In the genomic region with DNA sequence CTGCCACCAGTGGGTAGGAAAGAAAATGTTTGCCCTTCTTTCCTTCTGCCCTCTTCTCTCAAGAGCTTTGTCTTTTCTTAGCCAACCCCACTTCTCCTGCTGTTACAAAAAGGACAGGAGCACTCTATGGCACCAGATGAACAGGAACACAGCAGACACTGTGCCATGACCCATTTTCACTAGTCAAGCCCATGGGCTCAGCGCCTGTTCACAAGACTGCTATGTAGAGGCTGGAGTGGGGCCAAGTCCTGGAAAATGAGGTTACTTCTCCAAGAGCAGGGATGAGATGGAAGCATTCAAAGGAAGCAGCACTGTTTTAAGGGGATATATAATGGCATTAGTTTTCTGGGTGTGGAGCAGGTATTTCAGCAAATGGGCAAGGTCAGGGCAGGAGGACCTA, we compare ENCODE assay signal across 19 cellular contexts. TPM values are rescaled to one million over a fixed set of nuclear protein-coding genes. Genes with fewer than 3 reads are reported as not detected.
DNase-seq lines count a peak whose midpoint lies in the region; ATAC-seq and TF ChIP-seq lines count a peak whose summit lies in the region.
"Had no signal": no experiment of that assay in that cellular context is flagged by ENCODE, and none has a peak within 500 bp of the region (broad histone marks: within the 10 kb centered on the region; RNA-seq: fewer than 3 reads in every experiment).

No MANE protein-coding gene starts in this region.

- no peaks in the 10 kb centered on the region for H3K4me1 Mint-ChIP-seq in stimulated activated memory B cell treated with anti-CD40 and anti-IgM and Interleukin-4, amounts not matched to agents 10 μg/mL and 1 μg/mL and 100 μg/mL, for 72 hours

- no peaks in the 10 kb centered on the region for H3K36me3 ChIP-seq in IMR-90 (ENCODE audit: control insufficient read depth, insufficient read depth, low read length)
- no peaks in the 10 kb centered on the region for H3K36me3 ChIP-seq in spleen
- H3K36me3 ChIP-seq: breast epithelium, SJSA1 had no signal

- H2BK15ac ChIP-seq in IMR-90 (ENCODE audit: low read depth, low read length) = peak overlapping the region; percentile 61; the same call in 1 of the 3 replicates

- no peak overlapping the region for H3K4me3 Mint-ChIP-seq in stimulated activated memory B cell treated with anti-CD40 and anti-IgM and Interleukin-4, amounts not matched to agents 10 μg/mL and 1 μg/mL and 100 μg/mL, for 72 hours
- H3K4me3 Mint-ChIP-seq: activated CD4-positive, alpha-beta T cell treated with anti-CD3 and anti-CD28 coated beads, Interleukin-2, amount 10 ng/mL, durations not matched to agents 7 days and 5 days; activated naive CD8-positive, alpha-beta T cell treated with anti-CD3 and anti-CD28 coated beads, Interleukin-2, amount 50 U/mL, for 24 hours; CD8-positive, alpha-beta T cell; H9; stimulated activated naive B cell treated with anti-CD40 and anti-IgM and Interleukin-4, amounts not matched to agents 10 μg/mL and 1 μg/mL and 100 μg/mL, for 72 hours had no signal

- intact Hi-C loops in IMR-90 (cut with micrococcal nuclease) = no loop called here
- intact Hi-C loops in spleen (cut with DNase I; ENCODE audit: low total_unique reads) = no loop called here

- H3K27ac Mint-ChIP-seq in stimulated activated memory B cell treated with anti-CD40 and anti-IgM and Interleukin-4, amounts not matched to agents 10 μg/mL and 1 μg/mL and 100 μg/mL, for 72 hours = no peak overlapping the region
- H3K27ac Mint-ChIP-seq: activated CD4-positive, alpha-beta T cell treated with anti-CD3 and anti-CD28 coated beads, Interleukin-2, amount 10 ng/mL, durations not matched to agents 7 days and 5 days; activated naive CD8-positive, alpha-beta T cell treated with anti-CD3 and anti-CD28 coated beads, Interleukin-2, amount 50 U/mL, for 24 hours; CD8-positive, alpha-beta T cell; H9; stimulated activated naive B cell treated with anti-CD40 and anti-IgM and Interleukin-4, amounts not matched to agents 10 μg/mL and 1 μg/mL and 100 μg/mL, for 72 hours had no signal

- no TSS peak for BruUV-seq in IMR-90 (replicated peaks; lab: Mats Ljungman, UMichigan)

- no peak overlapping the region for H4K91ac ChIP-seq in IMR-90 (ENCODE audit: insufficient read depth, low read depth, low read length)

- H2BK120ac ChIP-seq in IMR-90 (ENCODE audit: low read depth, low read length) = peak overlapping the region; percentile 40

- H3K23ac ChIP-seq in IMR-90 (ENCODE audit: low read depth, low read length) = peak overlapping the region; percentile 49; the same call in 1 of the 2 replicates

- no peaks in the 10 kb centered on the region for H3K79me1 ChIP-seq in IMR-90 (ENCODE audit: low read depth in 1 of 2, low read length in 2 of 2)

- H3K9ac ChIP-seq in IMR-90 (ENCODE audit: low read depth, low read length) = no peak overlapping the region

- peak overlapping the region; percentile 46 for H2BK20ac ChIP-seq in IMR-90 (ENCODE audit: low read depth, low read length)

- H3K4me2 ChIP-seq in IMR-90 (ENCODE audit: low read depth, low read length) = no peak overlapping the region

- no peak overlapping the region for H3K56ac ChIP-seq in IMR-90 (ENCODE audit: extremely low read depth, insufficient read depth, low read length)

- 100% methylated on average over 1 of the region's 1 CpG; no CpG with 5 or more reads in 1 of the 2 experiments for WGBS in IMR-90 (ENCODE audit: extremely low coverage in 2 of 2, insufficient read length in 1 of 2), 2 experiments
- WGBS in spleen, 5 donors = 81 to 94% (median 89%) methylated on average over 1 of the region's 1 CpG

- no peak for TF ChIP-seq RAD21 in IMR-90 (IDR thresholded peaks at IDR 0.05; ENCODE audit: low read length)

- dilution Hi-C loops in IMR-90 (cut with HindIII; ENCODE audit: low sequenced_read_pairs, unreplicated experiment) = no loop called here

- peak overlapping the region; percentile 33; the same call in 1 of the 2 replicates for H2AK5ac ChIP-seq in IMR-90 (ENCODE audit: low read depth, low read length)

- ATAC-seq in IMR-90 (ENCODE audit: low read depth) = no peak; the same call in 1 of the 2 replicates
- ATAC-seq in stimulated activated memory B cell treated with anti-CD40 and anti-IgM and Interleukin-4, amounts not matched to agents 10 μg/mL and 1 μg/mL and 100 μg/mL, for 72 hours = peak; percentile 16
- ATAC-seq: activated naive CD8-positive, alpha-beta T cell treated with anti-CD3 and anti-CD28 coated beads, Interleukin-2, amount 50 U/mL, for 24 hours; CD8-positive, alpha-beta T cell; stimulated activated naive B cell treated with anti-CD40 and anti-IgM and Interleukin-4, amounts not matched to agents 10 μg/mL and 1 μg/mL and 100 μg/mL, for 72 hours had no signal

- DNase-seq in IMR-90 = no peak
- peak; percentile 71 for DNase-seq in cerebellum (ENCODE audit: low spot score)
- peak; percentile 52 for DNase-seq in medulla oblongata (ENCODE audit: extremely low spot score)
- DNase-seq in stimulated activated CD4-positive, alpha-beta T cell treated with anti-CD3 and anti-CD28 coated beads, Interleukin-4, amount 100 ng/mL, for 1 hour = no peak
- no peak for DNase-seq in COR-L47 (lab: John Stamatoyannopoulos, UW)
- no peak for DNase-seq in spleen
- DNase-seq: activated CD4-positive, alpha-beta T cell treated with anti-CD3 and anti-CD28 coated beads, Interleukin-2, amount 10 ng/mL, durations not matched to agents 7 days and 5 days; activated naive CD8-positive, alpha-beta T cell treated with anti-CD3 and anti-CD28 coated beads, Interleukin-2, amount 50 U/mL, for 24 hours; CD8-positive, alpha-beta T cell; H9; NCI-H1048; NCI-H1930; NCI-H2227 treated with DMSO at 0.1 percent for 48 hours; NCI-H82; stimulated activated naive B cell treated with anti-CD40 and anti-IgM and Interleukin-4, amounts not matched to agents 10 μg/mL and 1 μg/mL and 100 μg/mL, for 72 hours had no signal

- H3K9me3 ChIP-seq in IMR-90 (ENCODE audit: control insufficient read depth, insufficient read depth, low read length) (no peaks in the 10 kb centered on the region), spleen (peaks cover 0 to 2% (median 1%) of the 10 kb centered on the region in 8 donors)
- H3K9me3 ChIP-seq: breast epithelium, SJSA1 had no signal

- peak overlapping the region; percentile 40 for H2AFZ ChIP-seq in IMR-90 (replicated peaks; ENCODE audit: low read length, poor library complexity)

- peaks cover 4% of the 10 kb centered on the region; the same call in 1 of the 2 replicates for H3K9me1 ChIP-seq in IMR-90 (ENCODE audit: insufficient read depth, low read length)

- H3K27ac ChIP-seq in IMR-90 (ENCODE audit: insufficient read depth, low read length) (no peak overlapping the region), spleen (no peak overlapping the region)
- H3K27ac ChIP-seq: SJSA1, VCaP had no signal

- no peak overlapping the region for H2BK5ac ChIP-seq in IMR-90 (ENCODE audit: low read depth, low read length, poor library complexity, severe bottlenecking)

- H3K36me3 Mint-ChIP-seq in stimulated activated memory B cell treated with anti-CD40 and anti-IgM and Interleukin-4, amounts not matched to agents 10 μg/mL and 1 μg/mL and 100 μg/mL, for 72 hours = no peaks in the 10 kb centered on the region
- H3K36me3 Mint-ChIP-seq: CD8-positive, alpha-beta T cell; stimulated activated naive B cell treated with anti-CD40 and anti-IgM and Interleukin-4, amounts not matched to agents 10 μg/mL and 1 μg/mL and 100 μg/mL, for 72 hours had no signal

- H3K27me3 ChIP-seq in IMR-90 (ENCODE audit: control insufficient read depth, insufficient read depth, low read length) (no peaks in the 10 kb centered on the region), spleen (replicated peaks in 1 of 7) (no peaks in the 10 kb centered on the region)
- H3K27me3 ChIP-seq: breast epithelium, SJSA1 had no signal

- peaks cover 15% of the 10 kb centered on the region for H3K27me3 Mint-ChIP-seq in stimulated activated memory B cell treated with anti-CD40 and anti-IgM and Interleukin-4, amounts not matched to agents 10 μg/mL and 1 μg/mL and 100 μg/mL, for 72 hours
- H3K27me3 Mint-ChIP-seq: activated CD4-positive, alpha-beta T cell treated with anti-CD3 and anti-CD28 coated beads, Interleukin-2, amount 10 ng/mL, durations not matched to agents 7 days and 5 days; activated naive CD8-positive, alpha-beta T cell treated with anti-CD3 and anti-CD28 coated beads, Interleukin-2, amount 50 U/mL, for 24 hours had no signal

- peak overlapping the region; percentile 50 for H3K14ac ChIP-seq in IMR-90 (replicated peaks; ENCODE audit: low read depth, low read length)

- peaks cover 3% of the 10 kb centered on the region for H3K9me3 Mint-ChIP-seq in stimulated activated memory B cell treated with anti-CD40 and anti-IgM and Interleukin-4, amounts not matched to agents 10 μg/mL and 1 μg/mL and 100 μg/mL, for 72 hours
- H3K9me3 Mint-ChIP-seq: CD8-positive, alpha-beta T cell had no signal

- peak overlapping the region; percentile 26 for H2AK9ac ChIP-seq in IMR-90 (replicated peaks; ENCODE audit: low read depth, low read length, poor library complexity)

- H3K4me3 ChIP-seq in IMR-90 (ENCODE audit: insufficient read depth, low read depth, low read length) (no peak overlapping the region), spleen (no peak overlapping the region)
- H3K4me3 ChIP-seq: breast epithelium, SJSA1 had no signal

- TF ChIP-seq CTCF in IMR-90 (conservative IDR thresholded peaks at IDR 0.05; ENCODE audit: low read depth, low read length) (no peak), spleen (IDR thresholded peaks at IDR 0.05 in 8 of 11, conservative IDR thresholded peaks at IDR 0.05 in 3 of 11) (no peak)

- H3K4me1 ChIP-seq in IMR-90 (ENCODE audit: control insufficient read depth, insufficient read depth, low read length) (peaks cover 14% of the 10 kb centered on the region), spleen (peaks cover 0 to 4% (median 0%) of the 10 kb centered on the region in 6 donors)
- H3K4me1 ChIP-seq: breast epithelium had no signal

- CTCF ChIA-PET in IMR-90 (lab: Yijun Ruan, JAX) = no interaction called here

- H4K5ac ChIP-seq in IMR-90 (ENCODE audit: low read depth, low read length) = no peak overlapping the region

- POLR2A ChIA-PET in IMR-90 (lab: Charles Lee; ENCODE audit: unreplicated experiment) = no interaction called here

- H4K20me1 ChIP-seq in IMR-90 (ENCODE audit: insufficient read depth, low read length) = no peaks in the 10 kb centered on the region

- no peak for TF ChIP-seq POLR2A in IMR-90 (IDR thresholded peaks at IDR 0.05; ENCODE audit: low read depth, low read length)
- no peak for TF ChIP-seq POLR2A in spleen (IDR thresholded peaks at IDR 0.05)

- in situ Hi-C loops in IMR-90 (cut with MboI; ENCODE audit: low sequenced_read_pairs) = no loop called here

- peak overlapping the region; percentile 50; the same call in 1 of the 2 replicates for H3K18ac ChIP-seq in IMR-90 (ENCODE audit: low read depth, low read length)

- H4K8ac ChIP-seq in IMR-90 (ENCODE audit: low read depth in 2 of 2, low read length in 2 of 2) = peak overlapping the region in 1 of 2 experiments; percentile 46; a peak in 1 of 4 replicates

- peak overlapping the region; percentile 50 for H3K4ac ChIP-seq in IMR-90 (ENCODE audit: low read depth, low read length)

RNA-seq across cellular contexts. Expression of a gene that starts 46.8 kb away (rescaled TPM):
- 15.8 and 20.3 TPM in 2 replicates for total RNA-seq in IMR-90 (2012; rRNA removed)
- polyA plus RNA-seq in IMR-90 (2012; rRNA removed) = 13.9 and 15.6 TPM in 2 replicates
- polyA plus RNA-seq in IMR-90 (2012; cell fraction: cytosol; rRNA removed) = 8.8 and 14.3 TPM in 2 replicates
- 8.5 and 26.6 TPM in 2 replicates for polyA plus RNA-seq in IMR-90 (2012; cell fraction: nucleus; rRNA removed; ENCODE audit: low replicate concordance)
- 8.6 TPM for total RNA-seq in cerebellum
- total RNA-seq in spleen = 10 to 100 TPM in 5 of 7 donors, 1 to 10 TPM in 2; 5.3 to 28.7 (median 12.1) TPM
- 1 to 10 TPM; 3.0 to 4.5 (median 3.6) TPM for polyA plus RNA-seq in spleen

Comparison
In these comparisons a context has a peak if more than half of its experiments do, and no peak if none do; other contexts are left out.
1. DNase-seq: peak in cerebellum (single experiment) and medulla oblongata (single experiment); none in IMR-90 (single experiment), stimulated activated CD4-positive, alpha-beta T cell treated with anti-CD3 and anti-CD28 coated beads, Interleukin-4, amount 100 ng/mL, for 1 hour (single experiment), COR-L47 (single experiment) and spleen (single experiment).